Comparison of ENCODE assay signal across 1 cellular context in genomic region chr13:42307461-42307860, GRCh38.
TF ChIP-seq lines count a peak whose summit lies in the region.

No MANE protein-coding gene starts in this region.

TF ChIP-seq in GM23338, 12 proteins besides CTCF, POLR2A, EP300 and RAD21 (continued from another document):
- TF ChIP-seq ZNF462 (CRISPR knock-in tag; IDR thresholded peaks at IDR 0.05) (no peak), ZNF331 (CRISPR knock-in tag; IDR thresholded peaks at IDR 0.05; ENCODE audit: low read depth) (no peak)
